In genomic region chr19:42276821-42277220, GRCh38 we compare ENCODE assay signal across 12 cellular contexts. TPM values are rescaled to one million over a fixed set of nuclear protein-coding genes. Genes with fewer than 3 reads are reported as not detected.
DNase-seq lines count a peak whose midpoint lies in the region; ATAC-seq and TF ChIP-seq lines count a peak whose summit lies in the region.
"Had no signal": no experiment of that assay in that cellular context is flagged by ENCODE, and none has a peak within 500 bp of the region (broad histone marks: within the 10 kb centered on the region; RNA-seq: fewer than 3 reads in every experiment).

No MANE protein-coding gene starts in this region.

- H3K9me2 ChIP-seq in SK-N-SH = no peaks in the 10 kb centered on the region

- no peak for TF ChIP-seq RAD21 in SK-N-SH (IDR thresholded peaks at IDR 0.05; ENCODE audit: low read length)

- dilution Hi-C loops in mammary epithelial cell (cut with HindIII; ENCODE audit: low sequenced_read_pairs) = loop anchor here (5.0 kb wide), 1 partner anchor 35 kb away; the partner anchor contains the start of gene GSK3A

- CTCF ChIA-PET in SK-N-SH (lab: Yijun Ruan, JAX) (interaction anchor here (4.2 to 7.1 kb wide), 2 partner anchors 16 to 31 kb away, joined by 60 to 205 read pairs; partner anchors contain the start of gene GSK3A), mammary epithelial cell (lab: Charles Lee; ENCODE audit: low non-redundant PET) (no interaction called here)

- H3K36me3 ChIP-seq in SK-N-SH (replicated peaks in 1 of 2; ENCODE audit: control insufficient read depth in 1 of 2, insufficient read depth in 2 of 2, low read length in 1 of 2) = peaks cover 13 to 38% of the 10 kb centered on the region in 2 experiments
- H3K36me3 ChIP-seq in mammary epithelial cell (ENCODE audit: insufficient read depth, low read length) = peaks cover 6% of the 10 kb centered on the region
- peaks cover 0 to 33% of the 10 kb centered on the region in 2 donors for H3K36me3 ChIP-seq in gastrocnemius medialis

- H3K27ac ChIP-seq in SK-N-SH (ENCODE audit: low read depth in 2 of 2, low read length in 1 of 2) (peak overlapping the region; percentile 93 to 96; a peak in 3 of 4 replicates), mammary epithelial cell (ENCODE audit: insufficient read depth, low read depth, low read length) (peak overlapping the region; percentile 51), gastrocnemius medialis (peak overlapping the region; percentile 95 to 97 (median 96))

- H3K79me2 ChIP-seq in SK-N-SH (ENCODE audit: insufficient read depth) (peaks cover 76% of the 10 kb centered on the region), mammary epithelial cell (ENCODE audit: insufficient read depth, low read length) (peaks cover 69% of the 10 kb centered on the region)

- in situ Hi-C loops in mammary epithelial cell (cut with MboI; ENCODE audit: low sequenced_read_pairs in 2 of 2) (no loop called here), gastrocnemius medialis (cut with MboI; ENCODE audit: low sequenced_read_pairs in 4 of 4) (no loop called here)

- TF ChIP-seq EP300 in SK-N-SH (IDR thresholded peaks at IDR 0.05; ENCODE audit: borderline replicate concordance in 1 of 2, low read depth in 1 of 2, low read length in 1 of 2) = no peak

- no peak for TF ChIP-seq CTCF in SK-N-SH (IDR thresholded peaks at IDR 0.05)
- TF ChIP-seq CTCF in mammary epithelial cell (conservative IDR thresholded peaks at IDR 0.05 in 1 of 2, IDR thresholded peaks at IDR 0.05 in 1 of 2; ENCODE audit: extremely low read depth in 1 of 2, insufficient read depth in 1 of 2, low read depth in 1 of 2, low read length in 2 of 2) = no peak
- TF ChIP-seq CTCF in gastrocnemius medialis (IDR thresholded peaks at IDR 0.05 in 4 of 5, conservative IDR thresholded peaks at IDR 0.05 in 1 of 5) = no peak

- TF ChIP-seq POLR2A in gastrocnemius medialis (IDR thresholded peaks at IDR 0.05) = no peak

- H2AFZ ChIP-seq in SK-N-SH (ENCODE audit: low read depth) = no peak overlapping the region
- H2AFZ ChIP-seq in mammary epithelial cell (ENCODE audit: low read depth, low read length) = no peak overlapping the region

- H3K27me3 ChIP-seq in SK-N-SH (ENCODE audit: insufficient read depth) = no peaks in the 10 kb centered on the region
- no peaks in the 10 kb centered on the region for H3K27me3 ChIP-seq in mammary epithelial cell (ENCODE audit: insufficient read depth, low read length)
- H3K27me3 ChIP-seq in gastrocnemius medialis = no peaks in the 10 kb centered on the region

- 72% methylated on average over 2 of the region's 4 CpGs for WGBS in SK-N-SH (ENCODE audit: low lambda C conversion rate)
- 6% methylated on average over 4 of the region's 4 CpGs for WGBS in mammary epithelial cell (ENCODE audit: low coverage, missing lambda C conversion rate)

- POLR2A ChIA-PET in SK-N-SH (lab: Yijun Ruan, JAX) = interaction anchor here (3.9 to 4.2 kb wide), 2 partner anchors 30 to 33 kb away, joined by 28 to 35 read pairs; partner anchors contain the start of gene GSK3A

- no peak overlapping the region for H3K4me3 ChIP-seq in SK-N-SH (ENCODE audit: low read depth in 2 of 2, low read length in 1 of 2)
- no peak overlapping the region for H3K4me3 ChIP-seq in mammary epithelial cell (replicated peaks in 1 of 3; ENCODE audit: insufficient read depth in 1 of 3, low read depth in 2 of 3, low read length in 3 of 3)
- H3K4me3 ChIP-seq in gastrocnemius medialis = no peak overlapping the region

- peaks cover 37 to 57% of the 10 kb centered on the region in 2 experiments; a peak in 3 of 4 replicates for H3K4me1 ChIP-seq in SK-N-SH (ENCODE audit: control insufficient read depth in 1 of 2, insufficient read depth in 2 of 2, low read depth in 1 of 2, low read length in 1 of 2)
- H3K4me1 ChIP-seq in mammary epithelial cell (ENCODE audit: insufficient read depth, low read length) = peaks cover 68% of the 10 kb centered on the region
- H3K4me1 ChIP-seq in gastrocnemius medialis = peaks cover 53 to 67% of the 10 kb centered on the region in 2 donors

- intact Hi-C loops in mammary epithelial cell (cut with micrococcal nuclease) = no loop called here
- intact Hi-C loops in gastrocnemius medialis (cut with DNase I; ENCODE audit: low total_unique reads) = no loop called here

- H3K4me2 ChIP-seq in SK-N-SH (0 out of 2 replicates have a peak overlapping the region, but pooled peaks have one; percentile 33), mammary epithelial cell (ENCODE audit: insufficient read depth, low read depth, low read length) (no peak overlapping the region)

- DNase-seq in SK-N-SH (no peak), M059J (ENCODE audit: low read depth) (peak; percentile 71), mammary epithelial cell (peak; percentile 74), gastrocnemius medialis (no peak), superior temporal gyrus (ENCODE audit: extremely low spot score) (no peak), iPS-NIHi7 (ENCODE audit: extremely low spot score) (no peak)
- DNase-seq in activated CD8-positive, alpha-beta memory T cell treated with anti-CD3 and anti-CD28 coated beads, Interleukin-2, amount 50 U/mL, for 48 hours = no peak
- DNase-seq: 8988T, DMS79 treated with DMSO at 0.1 percent for 48 hours, Kasumi-1, NCI-H446 had no signal

- H3F3A ChIP-seq in SK-N-SH (replicated peaks; ENCODE audit: insufficient read depth) = peaks cover 39% of the 10 kb centered on the region

- ATAC-seq in SK-N-SH treated with all-trans-retinoic acid at 6 μM for 48 hours (no peak), gastrocnemius medialis (no peak)

- no TSS peak for BruUV-seq in mammary epithelial cell (replicated peaks; lab: Mats Ljungman, UMichigan)

- no peaks in the 10 kb centered on the region for H3K9me3 ChIP-seq in SK-N-SH
- no peaks in the 10 kb centered on the region for H3K9me3 ChIP-seq in mammary epithelial cell (replicated peaks; ENCODE audit: insufficient read depth, low read length)
- H3K9me3 ChIP-seq in gastrocnemius medialis = no peaks in the 10 kb centered on the region

- H4K20me1 ChIP-seq in SK-N-SH (ENCODE audit: insufficient read depth) = no peaks in the 10 kb centered on the region
- H4K20me1 ChIP-seq in mammary epithelial cell (ENCODE audit: insufficient read depth, low read length) = no peaks in the 10 kb centered on the region

- H3K9ac ChIP-seq in SK-N-SH (no peak overlapping the region), mammary epithelial cell (ENCODE audit: insufficient read depth, low read length) (no peak overlapping the region)

TF ChIP-seq in SK-N-SH, 30 proteins besides CTCF, POLR2A, EP300 and RAD21 (continues in another document):
- TF ChIP-seq GABPA (IDR thresholded peaks at IDR 0.05; ENCODE audit: low read depth) = no peak

TF ChIP-seq in SK-N-SH treated with all-trans-retinoic acid at 6 μM for 48 hours, 23 proteins besides CTCF, POLR2A, EP300 and RAD21 (continues in another document):
- TF ChIP-seq CSRNP3 (CRISPR knock-in tag; IDR thresholded peaks at IDR 0.05) = no peak
- no peak for TF ChIP-seq TCF4 (CRISPR knock-in tag; IDR thresholded peaks at IDR 0.05; ENCODE audit: borderline replicate concordance)
- no peak for TF ChIP-seq ZC3H10 (CRISPR knock-in tag; IDR thresholded peaks at IDR 0.05)
- no peak for TF ChIP-seq GLIS3 (CRISPR knock-in tag; IDR thresholded peaks at IDR 0.05)

RNA-seq across cellular contexts. Expression of gene CIC, which starts 7.8 kb away (rescaled TPM):
- polyA plus RNA-seq in SK-N-SH (2012; rRNA removed) (8.6 and 16.9 TPM in 2 replicates), mammary epithelial cell (19.4 TPM)
- polyA plus RNA-seq in SK-N-SH (2012; cell fraction: cytosol; rRNA removed) = 7.7 and 12.5 TPM in 2 replicates
- polyA plus RNA-seq in SK-N-SH (2012; cell fraction: nucleus; rRNA removed) = 67.2 and 121 TPM in 2 replicates
- 25.7 and 30.4 TPM in 2 replicates for total RNA-seq in M059J (2014; rRNA removed; shearing (Covaris generic))
- total RNA-seq in mammary epithelial cell (10 to 100 TPM; 37.0 to 91.0 TPM), gastrocnemius medialis (10 to 100 TPM; 15.2 to 52.2 (median 41.5) TPM)
- 24.7 TPM for polyA minus RNA-seq in mammary epithelial cell

RNA-seq across cellular contexts. Expression of gene ERF, which starts 21.9 kb away (rescaled TPM):
- polyA plus RNA-seq in SK-N-SH (2012; rRNA removed) (89.6 and 94.5 TPM in 2 replicates), mammary epithelial cell (86.1 TPM)
- 38.5 and 54.1 TPM in 2 replicates for polyA plus RNA-seq in SK-N-SH (2012; cell fraction: cytosol; rRNA removed)
- 101 and 184 TPM in 2 replicates for polyA plus RNA-seq in SK-N-SH (2012; cell fraction: nucleus; rRNA removed)
- 34.6 and 42.1 TPM in 2 replicates for total RNA-seq in M059J (2014; rRNA removed; shearing (Covaris generic))
- total RNA-seq in mammary epithelial cell (100 to 1,000 TPM; 101 to 139 TPM), gastrocnemius medialis (10 to 100 TPM; 14.0 to 26.7 (median 14.8) TPM)
- 36.6 TPM for polyA minus RNA-seq in mammary epithelial cell

RNA-seq across cellular contexts. Expression of gene PRR19, which starts 25.1 kb away (rescaled TPM):
- polyA plus RNA-seq in SK-N-SH (2012; rRNA removed) (1.3 TPM in 2 replicates), mammary epithelial cell (2.2 TPM)
- 0.40 and 0.87 TPM in 2 replicates for polyA plus RNA-seq in SK-N-SH (2012; cell fraction: cytosol; rRNA removed)
- polyA plus RNA-seq in SK-N-SH (2012; cell fraction: nucleus; rRNA removed) = 1.3 and 1.7 TPM in 2 replicates
- total RNA-seq in M059J (2014; rRNA removed; shearing (Covaris generic)) = 0.30 and 2.1 TPM in 2 replicates
- total RNA-seq in mammary epithelial cell (1 to 10 TPM; 1.0 to 1.7 TPM), gastrocnemius medialis (not detected)
- 1.7 TPM for polyA minus RNA-seq in mammary epithelial cell

RNA-seq across cellular contexts. Expression of gene PAFAH1B3, which starts 25.6 kb away (rescaled TPM):
- polyA plus RNA-seq in SK-N-SH (2012; rRNA removed) (105 and 160 TPM in 2 replicates), mammary epithelial cell (80.7 TPM)
- 71.5 and 102 TPM in 2 replicates for polyA plus RNA-seq in SK-N-SH (2012; cell fraction: cytosol; rRNA removed)
- polyA plus RNA-seq in SK-N-SH (2012; cell fraction: nucleus; rRNA removed) = 82.6 and 91.4 TPM in 2 replicates
- 80.7 and 81.2 TPM in 2 replicates for total RNA-seq in M059J (2014; rRNA removed; shearing (Covaris generic))
- total RNA-seq in mammary epithelial cell (10 to 100 TPM; 32.7 to 57.9 TPM), gastrocnemius medialis (10 to 100 TPM in 1 of 4 donors, 1 to 10 TPM in 3; 1.7 to 30.7 (median 5.1) TPM)
- polyA minus RNA-seq in mammary epithelial cell = 77.2 TPM

RNA-seq across cellular contexts. Expression of gene GSK3A, which starts 34.4 kb away (rescaled TPM):
- polyA plus RNA-seq in SK-N-SH (2012; rRNA removed) (42.1 and 47.2 TPM in 2 replicates), mammary epithelial cell (42.9 TPM)
- 26.1 and 35.6 TPM in 2 replicates for polyA plus RNA-seq in SK-N-SH (2012; cell fraction: cytosol; rRNA removed)
- polyA plus RNA-seq in SK-N-SH (2012; cell fraction: nucleus; rRNA removed) = 27.6 and 44.6 TPM in 2 replicates
- total RNA-seq in M059J (2014; rRNA removed; shearing (Covaris generic)) = 32.7 and 34.8 TPM in 2 replicates
- total RNA-seq in mammary epithelial cell (10 to 100 TPM; 29.3 to 61.9 TPM), gastrocnemius medialis (10 to 100 TPM; 24.2 to 48.0 (median 40.1) TPM)
- polyA minus RNA-seq in mammary epithelial cell = 52.4 TPM

Comparison
In these comparisons a context has a peak if more than half of its experiments do, and no peak if none do; other contexts are left out.
1. DNase-seq: peak in M059J (single experiment) and mammary epithelial cell (single experiment); none in SK-N-SH (single experiment), gastrocnemius medialis (0 of 2), superior temporal gyrus (single experiment), activated CD8-positive, alpha-beta memory T cell treated with anti-CD3 and anti-CD28 coated beads, Interleukin-2, amount 50 U/mL, for 48 hours (single experiment) and iPS-NIHi7 (single experiment).
2. Peak in every context shown above with its lines, with median percentiles within 50 percentile points of each other: H3K27ac ChIP-seq.